19 cellular contexts compared by ENCODE assay signal in the genomic region with DNA sequence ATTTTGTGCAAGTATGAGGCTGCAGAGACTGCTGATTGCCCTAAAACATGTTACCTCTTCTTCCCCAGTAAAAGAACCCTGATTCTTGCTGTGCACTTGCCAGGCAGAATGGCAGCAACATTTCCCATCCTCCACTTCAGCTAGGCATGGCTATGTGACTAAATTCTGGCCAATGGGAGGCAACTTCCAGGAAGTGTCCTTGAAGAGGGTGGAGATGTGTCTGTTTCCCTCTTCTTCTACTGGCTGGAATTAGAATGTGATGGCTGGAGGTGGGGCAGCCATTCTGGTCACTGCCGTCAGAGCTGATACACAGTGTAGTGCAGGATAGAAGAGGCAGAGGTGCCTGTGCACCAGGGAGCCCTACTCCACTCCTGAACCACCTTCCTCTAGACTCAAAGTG.
DNase-seq lines count a peak whose midpoint lies in the region; ATAC-seq and TF ChIP-seq lines count a peak whose summit lies in the region.
"Had no signal": no experiment of that assay in that cellular context is flagged by ENCODE, and none has a peak within 500 bp of the region (broad histone marks: within the 10 kb centered on the region; RNA-seq: fewer than 3 reads in every experiment).

No MANE protein-coding gene starts in this region.

- no TSS peak for BruUV-seq in HCT116 (replicated peaks; lab: Mats Ljungman, UMichigan)

- H4K20me1 ChIP-seq in HCT116 (ENCODE audit: insufficient read depth): no peaks in the 10 kb centered on the region
- no peaks in the 10 kb centered on the region for H4K20me1 ChIP-seq in neural cell (ENCODE audit: insufficient read depth)
- H4K20me1 ChIP-seq: BLaER1 treated with 17β-estradiol and CSF1 and Interleukin-3, amounts not matched to agents 10 nM and 100 nM had no signal

- H3K4me1 ChIP-seq in HCT116 (ENCODE audit: control insufficient read depth in 1 of 2, insufficient read depth in 2 of 2, low read length in 2 of 2) (no peaks in the 10 kb centered on the region), esophagus muscularis mucosa (no peaks in the 10 kb centered on the region), neuronal stem cell (ENCODE audit: control insufficient read depth in 2 of 2, insufficient read depth in 1 of 2, low read depth in 1 of 2, low read length in 2 of 2) (peaks cover 0 to 3% of the 10 kb centered on the region in 2 donors), gastrocnemius medialis (no peaks in the 10 kb centered on the region)
- H3K4me1 ChIP-seq: A549 had no signal

- H2BK12ac ChIP-seq in neuronal stem cell (ENCODE audit: low read length): no peak overlapping the region

- H3K79me1 ChIP-seq in neuronal stem cell (ENCODE audit: low read depth, low read length): no peaks in the 10 kb centered on the region

- H2AFZ ChIP-seq in HCT116 (ENCODE audit: low read depth, low read length, poor library complexity, severe bottlenecking) (no peak overlapping the region), neural cell (ENCODE audit: low read depth, low read length) (no peak overlapping the region), neuronal stem cell (ENCODE audit: low read length) (peak overlapping the region; percentile 48)

- no peak overlapping the region for H2BK15ac ChIP-seq in neuronal stem cell (ENCODE audit: low read length)

- H3K4me1 Mint-ChIP-seq in stimulated activated memory B cell treated with anti-CD40 and anti-IgM and Interleukin-4, amounts not matched to agents 10 μg/mL and 1 μg/mL and 100 μg/mL, for 72 hours: no peaks in the 10 kb centered on the region
- no peaks in the 10 kb centered on the region for H3K4me1 Mint-ChIP-seq in activated T-helper 1 cell treated with anti-CD3 and anti-CD28 coated beads, Interleukin-12 subunit alpha, Interleukin-12 subunit beta, Interleukin-2, Interleukin-4 antibody, amounts not matched to agents 30 ng/mL and 10 ng/mL and 1 ng/mL, durations not matched to agents 14 hours and 24 hours and 36 hours (ENCODE audit: low read depth)
- H3K4me1 Mint-ChIP-seq: B cell had no signal

- H3K23ac ChIP-seq in neuronal stem cell (ENCODE audit: low read depth, low read length, poor library complexity): no peak overlapping the region

- ATAC-seq in HCT116 (peak; percentile 58; the same call in 1 of the 2 replicates), gastrocnemius medialis (no peak)
- ATAC-seq in stimulated activated memory B cell treated with anti-CD40 and anti-IgM and Interleukin-4, amounts not matched to agents 10 μg/mL and 1 μg/mL and 100 μg/mL, for 72 hours: no peak
- ATAC-seq: A549; CD8-positive, alpha-beta T cell had no signal

- no peak overlapping the region for H3K18ac ChIP-seq in neuronal stem cell (ENCODE audit: low read length)

- intact Hi-C loops in HCT116 (cut with micrococcal nuclease): no loop called here
- intact Hi-C loops in esophagus muscularis mucosa (cut with DNase I): no loop called here
- intact Hi-C loops in gastrocnemius medialis (cut with DNase I; ENCODE audit: low total_unique reads): no loop called here
- intact Hi-C loops in activated T-helper 1 cell treated with anti-CD3 and anti-CD28 coated beads, Interleukin-12 subunit alpha, Interleukin-12 subunit beta, Interleukin-2, Interleukin-4 antibody, amounts not matched to agents 30 ng/mL and 10 ng/mL and 1 ng/mL, durations not matched to agents 14 hours and 24 hours and 36 hours (cut with micrococcal nuclease): no loop called here

- H3K79me2 ChIP-seq in HCT116 (ENCODE audit: insufficient read depth, low read length) (no peaks in the 10 kb centered on the region), neural cell (replicated peaks; ENCODE audit: insufficient read depth, low read length) (no peaks in the 10 kb centered on the region)

- TF ChIP-seq CTCF in HCT116 (IDR thresholded peaks at IDR 0.05 in 2 of 3, conservative IDR thresholded peaks at IDR 0.05 in 1 of 3; ENCODE audit: borderline replicate concordance in 1 of 3, insufficient read depth in 1 of 3, low read depth in 2 of 3, low read length in 2 of 3) (no peak), esophagus muscularis mucosa (IDR thresholded peaks at IDR 0.05) (no peak), neural cell (IDR thresholded peaks at IDR 0.05; ENCODE audit: poor library complexity, severe bottlenecking) (no peak), gastrocnemius medialis (IDR thresholded peaks at IDR 0.05 in 4 of 5, conservative IDR thresholded peaks at IDR 0.05 in 1 of 5) (no peak)

- H3K4me2 ChIP-seq in HCT116 (ENCODE audit: low read length): no peak overlapping the region
- H3K4me2 ChIP-seq in neural cell (ENCODE audit: low read length): no peak overlapping the region
- H3K4me2 ChIP-seq in neuronal stem cell (ENCODE audit: insufficient read depth, low read length, poor library complexity, severe bottlenecking): no peak overlapping the region
- H3K4me2 ChIP-seq: A549 had no signal

- H3K36me3 ChIP-seq in HCT116 (ENCODE audit: control insufficient read depth in 1 of 2, insufficient read depth in 2 of 2, low read length in 2 of 2) (no peaks in the 10 kb centered on the region), esophagus muscularis mucosa (no peaks in the 10 kb centered on the region), neural cell (ENCODE audit: insufficient read depth, low read length) (no peaks in the 10 kb centered on the region), neuronal stem cell (replicated peaks in 1 of 2; ENCODE audit: control insufficient read depth in 2 of 2, insufficient read depth in 2 of 2, low read length in 2 of 2) (no peaks in the 10 kb centered on the region), gastrocnemius medialis (no peaks in the 10 kb centered on the region)
- H3K36me3 ChIP-seq: BLaER1 treated with 17β-estradiol and CSF1 and Interleukin-3, amounts not matched to agents 10 nM and 100 nM had no signal

- no peak overlapping the region for H2AK5ac ChIP-seq in neuronal stem cell (ENCODE audit: low read depth, low read length)

- TF ChIP-seq EP300 in esophagus muscularis mucosa (IDR thresholded peaks at IDR 0.05) (no peak), neural cell (conservative IDR thresholded peaks at IDR 0.05; ENCODE audit: poor library complexity, severe bottlenecking) (no peak)

- CTCF ChIA-PET in HCT116 (lab: Charles Lee): interaction anchor here (0.8 kb wide), 1 partner anchor 27 kb away, joined by 3 read pairs; no protein-coding TSS in a partner anchor

- in situ Hi-C loops in gastrocnemius medialis (cut with MboI; ENCODE audit: low sequenced_read_pairs in 4 of 4): no loop called here

- H3K4me3 ChIP-seq in HCT116 (replicated peaks in 1 of 2; ENCODE audit: low read depth in 1 of 2, low read length in 2 of 2) (no peak overlapping the region), esophagus muscularis mucosa (no peak overlapping the region), neural cell (ENCODE audit: low read length) (no peak overlapping the region), neuronal stem cell (ENCODE audit: low read length in 2 of 2) (no peak overlapping the region), gastrocnemius medialis (no peak overlapping the region)
- H3K4me3 ChIP-seq: A549; BLaER1 treated with 17β-estradiol and CSF1 and Interleukin-3, amounts not matched to agents 10 nM and 100 nM had no signal

- WGBS in esophagus muscularis mucosa: 90% methylated on average over 1 of the region's 1 CpG
- WGBS in neuronal stem cell (ENCODE audit: extremely low coverage in 2 of 2, insufficient read length in 2 of 2, insufficient replicate concordance in 1 of 2), 2 donors: no CpG with 5 or more reads among the region's 1 CpG

- no peak overlapping the region for H2BK120ac ChIP-seq in neuronal stem cell (ENCODE audit: low read depth, low read length)

- H3K9ac ChIP-seq in HCT116 (ENCODE audit: low read length): no peak overlapping the region
- H3K9ac ChIP-seq in neural cell (ENCODE audit: low read length): no peak overlapping the region
- H3K9ac ChIP-seq in neuronal stem cell (ENCODE audit: low read depth, low read length, poor library complexity): peak overlapping the region; percentile 24
- H3K9ac ChIP-seq: BLaER1 treated with 17β-estradiol and CSF1 and Interleukin-3, amounts not matched to agents 10 nM and 100 nM had no signal

- no peak overlapping the region for H3K4ac ChIP-seq in neuronal stem cell (ENCODE audit: low read length)

- peaks cover 19% of the 10 kb centered on the region for H3K9me3 Mint-ChIP-seq in stimulated activated memory B cell treated with anti-CD40 and anti-IgM and Interleukin-4, amounts not matched to agents 10 μg/mL and 1 μg/mL and 100 μg/mL, for 72 hours
- peaks cover 1% of the 10 kb centered on the region for H3K9me3 Mint-ChIP-seq in activated T-helper 1 cell treated with anti-CD3 and anti-CD28 coated beads, Interleukin-12 subunit alpha, Interleukin-12 subunit beta, Interleukin-2, Interleukin-4 antibody, amounts not matched to agents 30 ng/mL and 10 ng/mL and 1 ng/mL, durations not matched to agents 14 hours and 24 hours and 36 hours

- DNase-seq in HCT116 (ENCODE audit: low read depth, low spot score) (no peak), esophagus muscularis mucosa (ENCODE audit: extremely low spot score) (peak; percentile 53), neuronal stem cell (ENCODE audit: low spot score) (no peak), globus pallidus (ENCODE audit: low spot score) (no peak), gastrocnemius medialis (no peak)
- no peak for DNase-seq in activated T-helper 1 cell treated with anti-CD3 and anti-CD28 coated beads, Interleukin-12 subunit alpha, Interleukin-12 subunit beta, Interleukin-2, Interleukin-4 antibody, amounts not matched to agents 30 ng/mL and 10 ng/mL and 1 ng/mL, durations not matched to agents 14 hours and 24 hours and 36 hours (ENCODE audit: low spot score)
- DNase-seq: AML-193; Calu3; CD4-positive, alpha-beta T cell; CD8-positive, alpha-beta T cell; DMS79 treated with DMSO at 0.1 percent for 48 hours; GF-D8 had no signal

- no peak overlapping the region for H4K91ac ChIP-seq in neuronal stem cell (ENCODE audit: low read depth, low read length, poor library complexity)

- POLR2A ChIA-PET in HCT116 (lab: Charles Lee): no interaction called here

- no peak overlapping the region for H3K27ac Mint-ChIP-seq in stimulated activated memory B cell treated with anti-CD40 and anti-IgM and Interleukin-4, amounts not matched to agents 10 μg/mL and 1 μg/mL and 100 μg/mL, for 72 hours
- no peak overlapping the region for H3K27ac Mint-ChIP-seq in activated T-helper 1 cell treated with anti-CD3 and anti-CD28 coated beads, Interleukin-12 subunit alpha, Interleukin-12 subunit beta, Interleukin-2, Interleukin-4 antibody, amounts not matched to agents 30 ng/mL and 10 ng/mL and 1 ng/mL, durations not matched to agents 14 hours and 24 hours and 36 hours
- H3K27ac Mint-ChIP-seq: B cell; CD4-positive, alpha-beta T cell; CD8-positive, alpha-beta T cell had no signal

- H3K27ac ChIP-seq in HCT116 (ENCODE audit: low read depth, low read length): no peak overlapping the region
- no peak overlapping the region for H3K27ac ChIP-seq in esophagus muscularis mucosa (replicated peaks in 1 of 4)
- peak overlapping the region; percentile 42 for H3K27ac ChIP-seq in neural cell (ENCODE audit: low read length)
- no peak overlapping the region for H3K27ac ChIP-seq in neuronal stem cell (replicated peaks; ENCODE audit: low read length)
- H3K27ac ChIP-seq in gastrocnemius medialis: no peak overlapping the region
- H3K27ac ChIP-seq: 22Rv1, A549, C4-2B had no signal

- H3K4me3 Mint-ChIP-seq in stimulated activated memory B cell treated with anti-CD40 and anti-IgM and Interleukin-4, amounts not matched to agents 10 μg/mL and 1 μg/mL and 100 μg/mL, for 72 hours: no peak overlapping the region
- no peak overlapping the region for H3K4me3 Mint-ChIP-seq in activated T-helper 1 cell treated with anti-CD3 and anti-CD28 coated beads, Interleukin-12 subunit alpha, Interleukin-12 subunit beta, Interleukin-2, Interleukin-4 antibody, amounts not matched to agents 30 ng/mL and 10 ng/mL and 1 ng/mL, durations not matched to agents 14 hours and 24 hours and 36 hours
- H3K4me3 Mint-ChIP-seq: B cell; CD4-positive, alpha-beta T cell; CD8-positive, alpha-beta T cell had no signal

- no peaks in the 10 kb centered on the region for H3F3A ChIP-seq in neural cell (ENCODE audit: insufficient read depth, low read length, poor library complexity, severe bottlenecking)

- no peaks in the 10 kb centered on the region for H3K9me3 ChIP-seq in HCT116 (ENCODE audit: control insufficient read depth in 1 of 2, insufficient read depth in 1 of 2, low read depth in 1 of 2, low read length in 2 of 2)
- H3K9me3 ChIP-seq in esophagus muscularis mucosa: no peaks in the 10 kb centered on the region
- H3K9me3 ChIP-seq in neural cell (ENCODE audit: low read length): no peaks in the 10 kb centered on the region
- peaks cover 0 to 6% of the 10 kb centered on the region in 2 donors for H3K9me3 ChIP-seq in neuronal stem cell (replicated peaks in 1 of 2; ENCODE audit: control insufficient read depth in 2 of 2, insufficient read depth in 1 of 2, low read depth in 1 of 2, low read length in 2 of 2)
- H3K9me3 ChIP-seq in gastrocnemius medialis: no peaks in the 10 kb centered on the region

- H3K36me3 Mint-ChIP-seq in stimulated activated memory B cell treated with anti-CD40 and anti-IgM and Interleukin-4, amounts not matched to agents 10 μg/mL and 1 μg/mL and 100 μg/mL, for 72 hours: peaks cover 28% of the 10 kb centered on the region
- no peaks in the 10 kb centered on the region for H3K36me3 Mint-ChIP-seq in activated T-helper 1 cell treated with anti-CD3 and anti-CD28 coated beads, Interleukin-12 subunit alpha, Interleukin-12 subunit beta, Interleukin-2, Interleukin-4 antibody, amounts not matched to agents 30 ng/mL and 10 ng/mL and 1 ng/mL, durations not matched to agents 14 hours and 24 hours and 36 hours (ENCODE audit: low read depth)

- no peak overlapping the region for H3K14ac ChIP-seq in neuronal stem cell (ENCODE audit: low read length)

- RAD21 ChIA-PET in HCT116 (lab: Charles Lee; ENCODE audit: low non-redundant PET in 1 of 2, low total read pairs in 2 of 2, uncharacterized antibody in 2 of 2, unreplicated experiment in 2 of 2): no interaction called here

- H3K27me3 ChIP-seq in HCT116 (ENCODE audit: insufficient read depth, low read length) (no peaks in the 10 kb centered on the region), esophagus muscularis mucosa (no peaks in the 10 kb centered on the region), neural cell (ENCODE audit: insufficient read depth, low read depth, low read length) (no peaks in the 10 kb centered on the region), neuronal stem cell (ENCODE audit: control insufficient read depth in 3 of 3, insufficient read depth in 3 of 3, low read depth in 1 of 3, low read length in 3 of 3) (no peaks in the 10 kb centered on the region), gastrocnemius medialis (no peaks in the 10 kb centered on the region)
- H3K27me3 ChIP-seq: BLaER1 treated with 17β-estradiol and CSF1 and Interleukin-3, amounts not matched to agents 10 nM and 100 nM had no signal

- no peak overlapping the region for H4K8ac ChIP-seq in neuronal stem cell (ENCODE audit: low read depth, low read length)

- H2BK5ac ChIP-seq in neuronal stem cell (ENCODE audit: low read length): no peak overlapping the region

- TF ChIP-seq RAD21 in HCT116 (IDR thresholded peaks at IDR 0.05; ENCODE audit: low read depth): no peak
- TF ChIP-seq RAD21 in neural cell (conservative IDR thresholded peaks at IDR 0.05): no peak

- H3K9me2 ChIP-seq in HCT116 (ENCODE audit: insufficient read depth) (no peaks in the 10 kb centered on the region), neural cell (ENCODE audit: insufficient read depth, low read length) (no peaks in the 10 kb centered on the region)

- H3K27me3 Mint-ChIP-seq in stimulated activated memory B cell treated with anti-CD40 and anti-IgM and Interleukin-4, amounts not matched to agents 10 μg/mL and 1 μg/mL and 100 μg/mL, for 72 hours: peaks cover under 1% of the 10 kb centered on the region
- peaks cover 4% of the 10 kb centered on the region for H3K27me3 Mint-ChIP-seq in activated T-helper 1 cell treated with anti-CD3 and anti-CD28 coated beads, Interleukin-12 subunit alpha, Interleukin-12 subunit beta, Interleukin-2, Interleukin-4 antibody, amounts not matched to agents 30 ng/mL and 10 ng/mL and 1 ng/mL, durations not matched to agents 14 hours and 24 hours and 36 hours (ENCODE audit: insufficient read depth)
- H3K27me3 Mint-ChIP-seq: B cell; CD4-positive, alpha-beta T cell had no signal

- no peak for TF ChIP-seq POLR2A in HCT116 (IDR thresholded peaks at IDR 0.05; ENCODE audit: borderline replicate concordance, extremely low read depth, insufficient read depth, insufficient read length)
- TF ChIP-seq POLR2A in esophagus muscularis mucosa (IDR thresholded peaks at IDR 0.05; ENCODE audit: low read depth): no peak
- no peak for TF ChIP-seq POLR2A in gastrocnemius medialis (IDR thresholded peaks at IDR 0.05)
